In genomic region chr20:49188101-49188784, GRCh38 we compare ENCODE assay signal across 1 cellular context.
TF ChIP-seq lines count a peak whose summit lies in the region.

STAU1 (minus strand) TSS chr20:49188334; CDS start chr20:49166201, 22,133 bp downstream.

TF ChIP-seq in HepG2, 621 proteins besides CTCF, POLR2A, EP300 and RAD21 (continued from another document and continues in another):
- TF ChIP-seq ATF7-NPFF (CRISPR knock-in tag; IDR thresholded peaks at IDR 0.05; ENCODE audit: low read depth) (no peak), ZNF562 (CRISPR knock-in tag; IDR thresholded peaks at IDR 0.05; ENCODE audit: borderline replicate concordance) (no peak), ZMAT5 (CRISPR knock-in tag; IDR thresholded peaks at IDR 0.05; ENCODE audit: borderline replicate concordance, low read depth) (no peak), MXI1 (IDR thresholded peaks at IDR 0.05; ENCODE audit: borderline replicate concordance, low read depth, low read length) (peak; percentile 85; the same call in 2 of the 3 replicates), KLF9 (CRISPR knock-in tag; IDR thresholded peaks at IDR 0.05; ENCODE audit: low read depth) (peak; percentile 88; the same call in 1 of the 2 replicates), SAFB2 (CRISPR knock-in tag; IDR thresholded peaks at IDR 0.05; ENCODE audit: borderline replicate concordance, low read depth) (peak; percentile 26; the same call in 1 of the 2 replicates), ZBTB37 (CRISPR knock-in tag; IDR thresholded peaks at IDR 0.05) (no peak), ZSCAN31 (CRISPR knock-in tag; IDR thresholded peaks at IDR 0.05; ENCODE audit: low read depth) (no peak; the same call in 1 of the 2 replicates), MIER2 (CRISPR knock-in tag; IDR thresholded peaks at IDR 0.05) (peak; percentile 78), MXD1 (CRISPR knock-in tag; IDR thresholded peaks at IDR 0.05) (0 out of 2 replicates have a peak, but pooled peaks have one; percentile 13), KLF12 (CRISPR knock-in tag; IDR thresholded peaks at IDR 0.05; ENCODE audit: borderline replicate concordance) (peak; percentile 59; the same call in 1 of the 2 replicates), RBAK (CRISPR knock-in tag; IDR thresholded peaks at IDR 0.05) (no peak; the same call in 1 of the 2 replicates), ZNF441 (CRISPR knock-in tag; IDR thresholded peaks at IDR 0.05; ENCODE audit: borderline replicate concordance) (peak; percentile 58), RCOR2 (CRISPR knock-in tag; IDR thresholded peaks at IDR 0.05) (peak; percentile 35; the same call in 1 of the 2 replicates), ZNF850 (CRISPR knock-in tag; conservative IDR thresholded peaks at IDR 0.05) (no peak), ADNP (CRISPR knock-in tag; IDR thresholded peaks at IDR 0.05) (no peak), ZBTB34 (CRISPR knock-in tag; IDR thresholded peaks at IDR 0.05) (peak; percentile 67; the same call in 1 of the 2 replicates), ZBTB3 (CRISPR knock-in tag; IDR thresholded peaks at IDR 0.05; ENCODE audit: borderline replicate concordance, low read depth) (no peak; the same call in 1 of the 2 replicates), ZNF572 (CRISPR knock-in tag; IDR thresholded peaks at IDR 0.05) (no peak), CC2D1A (CRISPR knock-in tag; IDR thresholded peaks at IDR 0.05) (no peak), MAF1 (CRISPR knock-in tag; IDR thresholded peaks at IDR 0.05; ENCODE audit: borderline replicate concordance) (no peak), ZMYM4 (CRISPR knock-in tag; IDR thresholded peaks at IDR 0.05) (peak; percentile 59; the same call in 1 of the 2 replicates), ZNF615 (CRISPR knock-in tag; IDR thresholded peaks at IDR 0.05; ENCODE audit: borderline replicate concordance) (no peak), FOXJ3 (CRISPR knock-in tag; IDR thresholded peaks at IDR 0.05; ENCODE audit: borderline replicate concordance) (no peak), HNRNPH1 (optimal IDR thresholded peaks at IDR 0.05; ENCODE audit: low read depth, low read length) (no peak), HNF4G (IDR thresholded peaks at IDR 0.05; ENCODE audit: borderline replicate concordance, low read depth, low read length) (peak; percentile 63; the same call in 1 of the 2 replicates), HNF4G (CRISPR knock-in tag; IDR thresholded peaks at IDR 0.05; ENCODE audit: borderline replicate concordance, low read depth) (no peak), ZKSCAN5 (CRISPR knock-in tag; IDR thresholded peaks at IDR 0.05) (no peak), GZF1 (CRISPR knock-in tag; IDR thresholded peaks at IDR 0.05) (no peak), PRDM4 (CRISPR knock-in tag; IDR thresholded peaks at IDR 0.05; ENCODE audit: borderline replicate concordance) (no peak), MNT (IDR thresholded peaks at IDR 0.05) (no peak), HNRNPUL1 (IDR thresholded peaks at IDR 0.05; ENCODE audit: low read depth, low read length) (no peak), BCL6 (CRISPR knock-in tag; IDR thresholded peaks at IDR 0.05) (peak; percentile 50; the same call in 1 of the 2 replicates), ARNT2 (CRISPR knock-in tag; IDR thresholded peaks at IDR 0.05; ENCODE audit: low read depth) (no peak; the same call in 1 of the 2 replicates), ZSCAN20 (CRISPR knock-in tag; IDR thresholded peaks at IDR 0.05; ENCODE audit: borderline replicate concordance) (no peak; the same call in 1 of the 2 replicates), CENPX (CRISPR knock-in tag; IDR thresholded peaks at IDR 0.05) (no peak), U2AF1 (optimal IDR thresholded peaks at IDR 0.05; ENCODE audit: low read depth, low read length) (peak; percentile 48), ZBTB33 (CRISPR knock-in tag; IDR thresholded peaks at IDR 0.05) (peak; percentile 56; the same call in 1 of the 2 replicates), ARID2 (CRISPR knock-in tag; IDR thresholded peaks at IDR 0.05; ENCODE audit: borderline replicate concordance) (peak; percentile 61; the same call in 1 of the 2 replicates), MTA1 (CRISPR knock-in tag; IDR thresholded peaks at IDR 0.05; ENCODE audit: borderline replicate concordance) (peak; percentile 68; the same call in 1 of the 2 replicates), NR2C2 (CRISPR knock-in tag; IDR thresholded peaks at IDR 0.05; ENCODE audit: borderline replicate concordance) (peak; percentile 83; the same call in 1 of the 2 replicates), ZNF251 (CRISPR knock-in tag; IDR thresholded peaks at IDR 0.05) (no peak), HMG20B (CRISPR knock-in tag; conservative IDR thresholded peaks at IDR 0.05) (0 out of 2 replicates have a peak, but pooled peaks have one; percentile 17), PATZ1 (CRISPR knock-in tag; IDR thresholded peaks at IDR 0.05) (peak; percentile 98), ZNF230 (CRISPR knock-in tag; IDR thresholded peaks at IDR 0.05) (0 out of 2 replicates have a peak, but pooled peaks have one; percentile 43), SKIL (CRISPR knock-in tag; IDR thresholded peaks at IDR 0.05; ENCODE audit: borderline replicate concordance) (no peak)
